In the genomic region with DNA sequence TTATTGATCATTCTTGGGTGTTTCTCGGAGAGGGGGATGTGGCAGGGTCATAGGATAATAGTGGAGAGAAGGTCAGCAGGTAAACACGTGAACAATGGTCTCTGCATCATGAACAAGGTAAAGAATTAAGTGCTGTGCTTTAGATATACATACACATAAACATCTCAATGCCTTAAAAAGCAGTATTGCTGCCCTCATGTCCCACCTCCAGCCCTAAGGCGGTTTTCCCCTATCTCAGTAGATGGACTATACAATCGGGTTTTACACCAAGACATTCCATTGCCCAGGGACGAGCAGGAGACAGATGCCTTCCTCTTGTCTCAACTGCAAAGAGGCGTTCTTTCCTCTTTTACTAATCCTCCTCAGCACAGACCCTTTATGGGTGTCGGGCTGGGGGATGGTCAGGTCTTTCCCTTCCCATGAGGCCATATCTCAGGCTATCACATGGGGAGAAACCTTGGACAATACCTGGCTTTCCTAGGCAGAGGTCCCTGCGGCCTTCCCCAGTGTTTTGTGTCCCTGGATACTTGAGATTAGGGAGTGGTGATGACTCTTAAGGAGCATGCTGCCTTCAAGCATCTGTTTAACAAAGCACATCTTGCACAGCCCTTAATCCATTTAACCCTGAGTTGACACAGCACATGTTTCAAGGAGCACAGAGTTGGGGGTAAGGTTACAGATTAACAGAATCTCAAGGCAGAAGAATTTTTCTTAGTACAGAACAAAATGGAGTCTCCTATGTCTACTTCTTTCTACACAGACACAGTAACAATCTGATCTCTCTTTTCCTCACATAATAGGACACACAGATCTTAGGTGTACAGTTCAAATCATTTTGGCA, we compare ENCODE assay signal across 7 cellular contexts. TPM values are rescaled to one million over a fixed set of nuclear protein-coding genes. Genes with fewer than 3 reads are reported as not detected.
DNase-seq lines count a peak whose midpoint lies in the region; ATAC-seq and TF ChIP-seq lines count a peak whose summit lies in the region.
"Not testable (repeated sequence)": the region's sequence is repeated elsewhere in the genome, so short reads cannot be mapped to it uniquely, and the experiment has no call there.

No MANE protein-coding gene starts in this region.

- H2BK12ac ChIP-seq in neuronal stem cell (ENCODE audit: low read length) = not testable (repeated sequence)

- TF ChIP-seq RAD21 in HCT116 (IDR thresholded peaks at IDR 0.05; ENCODE audit: low read depth) = not testable (repeated sequence)

- H3K79me2 ChIP-seq in HCT116 (ENCODE audit: insufficient read depth, low read length); PC-3 (ENCODE audit: low read length); hepatocyte: not testable (repeated sequence)

- not testable (repeated sequence) for TF ChIP-seq CTCF in HCT116 (IDR thresholded peaks at IDR 0.05 in 2 of 3, conservative IDR thresholded peaks at IDR 0.05 in 1 of 3; ENCODE audit: borderline replicate concordance in 1 of 3, insufficient read depth in 1 of 3, low read depth in 2 of 3, low read length in 2 of 3); PC-3 (conservative IDR thresholded peaks at IDR 0.05; ENCODE audit: low read depth, low read length); ascending aorta (IDR thresholded peaks at IDR 0.05); coronary artery (IDR thresholded peaks at IDR 0.05); hepatocyte (IDR thresholded peaks at IDR 0.05; ENCODE audit: poor library complexity); suprapubic skin (IDR thresholded peaks at IDR 0.05)

- H3F3A ChIP-seq in PC-3 (ENCODE audit: low read length, unreplicated experiment) = not testable (repeated sequence)

- not testable (repeated sequence) for H3K18ac ChIP-seq in neuronal stem cell (ENCODE audit: low read length)

- H3K23ac ChIP-seq in neuronal stem cell (ENCODE audit: low read depth, low read length, poor library complexity) = not testable (repeated sequence)

- POLR2A ChIA-PET in HCT116 (lab: Charles Lee) = interaction anchor here (1.1 to 2.1 kb wide), 3 partner anchors 11 to 13 kb away, joined by 3 to 13 read pairs (median 11); partner anchors contain the start of gene PYGB
- POLR2A ChIA-PET in PC-3 (lab: Charles Lee; ENCODE audit: unreplicated experiment) = interaction anchor here (0.6 to 1.5 kb wide), 2 partner anchors 12 to 16 kb away, joined by 4 to 18 read pairs; partner anchors contain the start of gene PYGB

- not testable (repeated sequence) for H3K9me3 ChIP-seq in HCT116 (ENCODE audit: control insufficient read depth in 1 of 2, insufficient read depth in 1 of 2, low read depth in 1 of 2, low read length in 2 of 2); PC-3 (ENCODE audit: low read length); ascending aorta; hepatocyte (ENCODE audit: low read depth); neuronal stem cell (replicated peaks in 1 of 2; ENCODE audit: control insufficient read depth in 2 of 2, insufficient read depth in 1 of 2, low read depth in 1 of 2, low read length in 2 of 2); suprapubic skin

- H3K4me3 ChIP-seq in HCT116 (replicated peaks in 1 of 2; ENCODE audit: low read depth in 1 of 2, low read length in 2 of 2); ascending aorta; coronary artery; hepatocyte; neuronal stem cell (ENCODE audit: low read length in 2 of 2); suprapubic skin: not testable (repeated sequence)
- peak overlapping the region; percentile 18; the same call in 1 of the 2 replicates for H3K4me3 ChIP-seq in PC-3 (ENCODE audit: low read length)

- H3K27me3 ChIP-seq in HCT116 (ENCODE audit: insufficient read depth, low read length); PC-3 (ENCODE audit: low read length); ascending aorta; hepatocyte; neuronal stem cell (ENCODE audit: control insufficient read depth in 3 of 3, insufficient read depth in 3 of 3, low read depth in 1 of 3, low read length in 3 of 3); suprapubic skin: not testable (repeated sequence)

- H2BK15ac ChIP-seq in neuronal stem cell (ENCODE audit: low read length) = not testable (repeated sequence)

- not testable (repeated sequence) for ATAC-seq in HCT116, PC-3

- RAD21 ChIA-PET in HCT116 (lab: Charles Lee; ENCODE audit: low non-redundant PET in 1 of 2, low total read pairs in 2 of 2, uncharacterized antibody in 2 of 2, unreplicated experiment in 2 of 2) = not testable (repeated sequence)

- H4K20me1 ChIP-seq in HCT116 (ENCODE audit: insufficient read depth); PC-3 (ENCODE audit: low read length); hepatocyte (ENCODE audit: insufficient read depth, poor library complexity, severe bottlenecking): not testable (repeated sequence)

- H3K4me1 ChIP-seq in HCT116 (ENCODE audit: control insufficient read depth in 1 of 2, insufficient read depth in 2 of 2, low read length in 2 of 2) (peaks cover 45 to 67% of the 10 kb centered on the region in 2 experiments), PC-3 (ENCODE audit: insufficient read depth, low read length) (peaks cover 78% of the 10 kb centered on the region), ascending aorta (peaks cover 19 to 55% of the 10 kb centered on the region in 2 donors), hepatocyte (ENCODE audit: insufficient read depth) (peaks cover 19% of the 10 kb centered on the region), neuronal stem cell (ENCODE audit: control insufficient read depth in 2 of 2, insufficient read depth in 1 of 2, low read depth in 1 of 2, low read length in 2 of 2) (peaks cover 0 to 13% of the 10 kb centered on the region in 2 donors), suprapubic skin (peaks cover 45% of the 10 kb centered on the region)

- not testable (repeated sequence) for H3K27ac ChIP-seq in HCT116 (ENCODE audit: low read depth, low read length)
- peak overlapping the region; percentile 97 for H3K27ac ChIP-seq in PC-3 (ENCODE audit: low read length)
- peak overlapping the region; percentile 93 to 97 for H3K27ac ChIP-seq in ascending aorta
- H3K27ac ChIP-seq in coronary artery = peak overlapping the region; percentile 63 to 79
- peak overlapping the region; percentile 93 for H3K27ac ChIP-seq in hepatocyte
- H3K27ac ChIP-seq in neuronal stem cell (replicated peaks; ENCODE audit: low read length) = peak overlapping the region; percentile 58
- H3K27ac ChIP-seq in suprapubic skin = peak overlapping the region; percentile 78

- H3K4me2 ChIP-seq in HCT116 (ENCODE audit: low read length) (peak overlapping the region; percentile 81; the same call in 1 of the 2 replicates), PC-3 (ENCODE audit: low read length) (peak overlapping the region; percentile 58), hepatocyte (peak overlapping the region; percentile 42)
- not testable (repeated sequence) for H3K4me2 ChIP-seq in neuronal stem cell (ENCODE audit: insufficient read depth, low read length, poor library complexity, severe bottlenecking)

- 39% methylated on average over 8 of the region's 8 CpGs for WGBS in hepatocyte (ENCODE audit: low lambda C conversion rate, missing lambda C conversion rate)
- no CpG with 5 or more reads among the region's 8 CpGs for WGBS in neuronal stem cell (ENCODE audit: extremely low coverage in 2 of 2, insufficient read length in 2 of 2, insufficient replicate concordance in 1 of 2), 2 donors
- 63% methylated on average over 8 of the region's 8 CpGs for WGBS in suprapubic skin

- not testable (repeated sequence) for H3K9me2 ChIP-seq in HCT116 (ENCODE audit: insufficient read depth); PC-3 (replicated peaks; ENCODE audit: low read length); hepatocyte (replicated peaks; ENCODE audit: insufficient read depth)

- H2AK5ac ChIP-seq in neuronal stem cell (ENCODE audit: low read depth, low read length) = not testable (repeated sequence)

- H4K8ac ChIP-seq in neuronal stem cell (ENCODE audit: low read depth, low read length) = not testable (repeated sequence)

- not testable (repeated sequence) for H2BK120ac ChIP-seq in neuronal stem cell (ENCODE audit: low read depth, low read length)

- CTCF ChIA-PET in HCT116 (lab: Charles Lee); PC-3 (lab: Charles Lee): not testable (repeated sequence)

- H2AFZ ChIP-seq in HCT116 (ENCODE audit: low read depth, low read length, poor library complexity, severe bottlenecking); PC-3 (ENCODE audit: low read length); hepatocyte; neuronal stem cell (ENCODE audit: low read length): not testable (repeated sequence)

- TF ChIP-seq EP300 in suprapubic skin (IDR thresholded peaks at IDR 0.05) = not testable (repeated sequence)

- not testable (repeated sequence) for TF ChIP-seq POLR2A in HCT116 (IDR thresholded peaks at IDR 0.05; ENCODE audit: borderline replicate concordance, extremely low read depth, insufficient read depth, insufficient read length); suprapubic skin (IDR thresholded peaks at IDR 0.05)

- not testable (repeated sequence) for H3K4ac ChIP-seq in neuronal stem cell (ENCODE audit: low read length)

- intact Hi-C loops in HCT116 (cut with micrococcal nuclease) = not testable (repeated sequence)
- intact Hi-C loops in PC-3 (cut with micrococcal nuclease) (loop anchor here (5.0 kb wide), 1 partner anchor 37 kb away; the partner anchor contains the start of gene ENTPD6), ascending aorta (cut with DNase I) (loop anchor here (10.0 kb wide), 1 partner anchor 1869 kb away; the partner anchor contains the start of gene GZF1)

- H3K14ac ChIP-seq in neuronal stem cell (ENCODE audit: low read length) = not testable (repeated sequence)

- DNase-seq in HCT116 (ENCODE audit: low read depth, low spot score); PC-3; ascending aorta (ENCODE audit: low spot score in 2 of 2); coronary artery (ENCODE audit: low spot score); hepatocyte (ENCODE audit: low spot score); neuronal stem cell (ENCODE audit: low spot score); suprapubic skin (ENCODE audit: low spot score in 2 of 2): not testable (repeated sequence)

- not testable (repeated sequence) for H3K9ac ChIP-seq in HCT116 (ENCODE audit: low read length); neuronal stem cell (ENCODE audit: low read depth, low read length, poor library complexity)
- peak overlapping the region; percentile 66 for H3K9ac ChIP-seq in PC-3 (ENCODE audit: low read length)

- H3K79me1 ChIP-seq in neuronal stem cell (ENCODE audit: low read depth, low read length) = not testable (repeated sequence)

- not testable (repeated sequence) for BruUV-seq in HCT116 (replicated peaks; lab: Mats Ljungman, UMichigan)
- TSS peak; percentile 33 for BruUV-seq in PC-3 (replicated peaks; lab: Mats Ljungman, UMichigan)

- not testable (repeated sequence) for H2BK5ac ChIP-seq in neuronal stem cell (ENCODE audit: low read length)

- H3K36me3 ChIP-seq in HCT116 (ENCODE audit: control insufficient read depth in 1 of 2, insufficient read depth in 2 of 2, low read length in 2 of 2); PC-3 (ENCODE audit: low read depth, low read length); ascending aorta; hepatocyte (replicated peaks; ENCODE audit: insufficient read depth, low read depth); neuronal stem cell (replicated peaks in 1 of 2; ENCODE audit: control insufficient read depth in 2 of 2, insufficient read depth in 2 of 2, low read length in 2 of 2); suprapubic skin: not testable (repeated sequence)

- not testable (repeated sequence) for H4K91ac ChIP-seq in neuronal stem cell (ENCODE audit: low read depth, low read length, poor library complexity)

RNA-seq across cellular contexts. Expression of gene PYGB, which starts 13.7 kb away (rescaled TPM):
- total RNA-seq in HCT116 (2021; ENCODE audit: unreplicated experiment) (87.8 TPM), PC-3 (2014; rRNA removed) (216 and 245 TPM in 2 replicates), ascending aorta (125 TPM), hepatocyte (52.0 and 61.1 TPM in 2 replicates), suprapubic skin (100 to 1,000 TPM; 142 to 247 (median 198) TPM)
- 108 TPM in 2 replicates for polyA plus RNA-seq in HCT116 (2012)
- 35.0 and 45.3 TPM in 2 replicates for polyA plus RNA-seq in hepatocyte
- polyA plus RNA-seq in neuronal stem cell (2013, experiment 1 of 2) = 31.3 TPM
- 32.4 TPM for polyA plus RNA-seq in neuronal stem cell (2013, experiment 2 of 2)

RNA-seq across cellular contexts. Expression of gene ENTPD6, which starts 38.7 kb away (rescaled TPM):
- total RNA-seq in HCT116 (2021; ENCODE audit: unreplicated experiment) (89.2 TPM), PC-3 (2014; rRNA removed) (122 and 150 TPM in 2 replicates), ascending aorta (66.5 TPM), hepatocyte (58.1 and 80.4 TPM in 2 replicates), suprapubic skin (100 to 1,000 TPM in 1 of 4 donors, 10 to 100 TPM in 3; 33.8 to 103 (median 47.0) TPM)
- 85.5 and 101 TPM in 2 replicates for polyA plus RNA-seq in HCT116 (2012)
- 87.1 and 92.0 TPM in 2 replicates for polyA plus RNA-seq in hepatocyte
- 50.6 TPM for polyA plus RNA-seq in neuronal stem cell (2013, experiment 1 of 2)
- polyA plus RNA-seq in neuronal stem cell (2013, experiment 2 of 2) = 48.4 TPM
